In genomic region chr10:11301571-11302111, GRCh38 we compare ENCODE assay signal across 26 cellular contexts.
DNase-seq lines count a peak whose midpoint lies in the region; ATAC-seq and TF ChIP-seq lines count a peak whose summit lies in the region.
"Had no signal": no experiment of that assay in that cellular context is flagged by ENCODE, and none has a peak within 500 bp of the region (broad histone marks: within the 10 kb centered on the region; RNA-seq: fewer than 3 reads in every experiment).

No MANE protein-coding gene starts in this region.

- peaks cover 17% of the 10 kb centered on the region for H3K4me1 Mint-ChIP-seq in CD4-positive, alpha-beta T cell (ENCODE audit: low read depth)
- peaks cover 2 to 3% of the 10 kb centered on the region in 2 experiments; a peak in 3 of 4 replicates for H3K4me1 Mint-ChIP-seq in H9

- H2BK12ac ChIP-seq in H9 (ENCODE audit: insufficient read length, low read depth, low read length), result no peak overlapping the region

- no peak overlapping the region for H2BK5ac ChIP-seq in H9 (ENCODE audit: insufficient read length, low read length)

- H2BK120ac ChIP-seq in H9 (ENCODE audit: low read depth, low read length, poor library complexity, severe bottlenecking), result no peak overlapping the region

- no peaks in the 10 kb centered on the region for H3K27me3 ChIP-seq in CD4-positive, alpha-beta T cell (ENCODE audit: control insufficient read depth, insufficient read depth, low read length)
- H3K27me3 ChIP-seq in H9 (ENCODE audit: insufficient read depth, low read length), result no peaks in the 10 kb centered on the region
- H3K27me3 ChIP-seq: heart right ventricle, right atrium auricular region, transverse colon had no signal

- no peak overlapping the region for H3K18ac ChIP-seq in H9 (ENCODE audit: insufficient read length, low read depth, low read length)

- no peaks in the 10 kb centered on the region for H3K9me3 Mint-ChIP-seq in CD4-positive, alpha-beta T cell
- H3K9me3 Mint-ChIP-seq in H9, result peaks cover 3 to 4% of the 10 kb centered on the region in 2 experiments; a peak in 1 of 5 replicates

- no peak overlapping the region for H3K27ac ChIP-seq in CD4-positive, alpha-beta T cell (ENCODE audit: low read depth, low read length)
- H3K27ac ChIP-seq in coronary artery (no peak overlapping the region), H9 (ENCODE audit: insufficient read length, low read depth, low read length) (no peak overlapping the region)
- H3K27ac ChIP-seq: heart right ventricle, HL-60, right atrium auricular region, transverse colon had no signal

- H2BK15ac ChIP-seq in H9 (ENCODE audit: low read depth, low read length), result no peak overlapping the region

- H4K20me1 ChIP-seq in H9 (ENCODE audit: control insufficient read depth, insufficient read depth, insufficient read length), result no peaks in the 10 kb centered on the region

- no peaks in the 10 kb centered on the region for H3K4me1 ChIP-seq in H9 (ENCODE audit: insufficient read depth, low read length)
- H3K4me1 ChIP-seq: right atrium auricular region, transverse colon had no signal

- H3K9ac ChIP-seq in H9 (ENCODE audit: extremely low read depth, insufficient read length, low read length), result no peak overlapping the region

- H4K5ac ChIP-seq in H9 (ENCODE audit: insufficient read length, low read depth, low read length), result no peak overlapping the region

- WGBS in H9 (ENCODE audit: extremely low coverage, insufficient read length, low lambda C conversion rate), result no CpG with 5 or more reads among the region's 22 CpGs

- H3K23ac ChIP-seq in H9 (ENCODE audit: insufficient read length, low read depth, low read length), result no peak overlapping the region

- H3K79me2 ChIP-seq in H9 (ENCODE audit: insufficient read depth, low read length), result no peaks in the 10 kb centered on the region

- intact Hi-C loops in CD4-positive, alpha-beta T cell (cut with DNase I, micrococcal nuclease), result no loop called here

- H3K56ac ChIP-seq in H9 (ENCODE audit: insufficient read length, low read depth, low read length), result no peak overlapping the region

- H4K91ac ChIP-seq in H9 (ENCODE audit: insufficient read length, low read depth, low read length), result no peak overlapping the region

- no peak overlapping the region for H3K4me2 ChIP-seq in H9 (ENCODE audit: insufficient read depth, insufficient read length, low read length)

- CTCF ChIA-PET in CD4-positive, alpha-beta T cell (lab: Charles Lee), result no interaction called here

- TF ChIP-seq CTCF in CD4-positive, alpha-beta T cell (IDR thresholded peaks at IDR 0.05), result no peak
- no peak for TF ChIP-seq CTCF in coronary artery (IDR thresholded peaks at IDR 0.05)
- no peak for TF ChIP-seq CTCF in H9 (conservative IDR thresholded peaks at IDR 0.05)

- peaks cover 53% of the 10 kb centered on the region for H3K36me3 Mint-ChIP-seq in CD4-positive, alpha-beta T cell (ENCODE audit: low read depth)
- H3K36me3 Mint-ChIP-seq in H9 (ENCODE audit: insufficient read depth in 1 of 3, low read depth in 3 of 3), result peaks cover 10 to 37% (median 22%) of the 10 kb centered on the region in 3 experiments; a peak in 6 of 7 replicates

- ATAC-seq in CD4-positive, alpha-beta T cell (ENCODE audit: poor library complexity), result no peak
- ATAC-seq: activated CD4-positive, CD25-positive, alpha-beta regulatory T cell treated with anti-CD3 and anti-CD28 coated beads, Interleukin-2, amount 50 U/mL, for 24 hours; HCT116; heart right ventricle; left cardiac atrium; Panc1 had no signal

- no peak overlapping the region for H3K14ac ChIP-seq in H9 (ENCODE audit: insufficient read depth, low read length)

- no peaks in the 10 kb centered on the region for H3K23me2 ChIP-seq in H9 (ENCODE audit: insufficient read length, low read depth, low read length, poor library complexity, severe bottlenecking)

- DNase-seq in CD4-positive, alpha-beta T cell, result no peak
- DNase-seq in G401 (ENCODE audit: low spot score), result peak; percentile 34
- peak; percentile 53 for DNase-seq in coronary artery (ENCODE audit: low spot score)
- peak; percentile 48 for DNase-seq in occipital lobe (lab: John Stamatoyannopoulos, UW)
- DNase-seq in H9, result no peak
- DNase-seq in T-helper 9 cell, result no peak
- DNase-seq in NCI-H2029 treated with DMSO at 0.1 percent for 48 hours (lab: John Stamatoyannopoulos, UW), result no peak
- DNase-seq: activated T-cell treated with anti-CD3 and anti-CD28 coated beads, Interleukin-2, amount 50 U/mL, for 48 hours; CD4-positive, alpha-beta memory T cell; DMS79; effector memory CD4-positive, alpha-beta T cell; foreskin fibroblast; heart right ventricle; Karpas-422; left cardiac atrium; NCI-H2171; SHP77 treated with DMSO at 0.1 percent for 48 hours; stimulated activated CD4-positive, alpha-beta T cell treated with anti-CD3 and anti-CD28 coated beads, Interleukin-12 subunit alpha, Interleukin-12 subunit beta, amount 100 ng/mL, for 4 hours; stimulated activated CD4-positive, alpha-beta T cell treated with anti-CD3 and anti-CD28 coated beads, Interleukin-4, amount 100 ng/mL, for 4 hours; transverse colon had no signal

- peaks cover 2% of the 10 kb centered on the region for H3K9me3 ChIP-seq in CD4-positive, alpha-beta T cell (ENCODE audit: control insufficient read depth, low read length)
- H3K9me3 ChIP-seq in H9 (ENCODE audit: control insufficient read depth, low read depth, low read length), result no peaks in the 10 kb centered on the region
- H3K9me3 ChIP-seq: right atrium auricular region, transverse colon had no signal

- POLR2A ChIA-PET in CD4-positive, alpha-beta T cell (lab: Charles Lee), result no interaction called here

- no peak overlapping the region for H2AK5ac ChIP-seq in H9 (ENCODE audit: insufficient read length, low read length)

- H4K8ac ChIP-seq in H9 (replicated peaks; ENCODE audit: insufficient read length, low read depth, low read length), result no peak overlapping the region

- in situ Hi-C loops in G401 (cut with HindIII; ENCODE audit: low sequenced_read_pairs), result no loop called here

- peak overlapping the region; percentile 71 for H3K27ac Mint-ChIP-seq in CD4-positive, alpha-beta T cell
- 0 out of 7 replicates have a peak overlapping the region, but pooled peaks of 1 of the 3 experiments have one; percentile 9 for H3K27ac Mint-ChIP-seq in H9

- no peak overlapping the region for H2BK20ac ChIP-seq in H9 (ENCODE audit: low read depth, low read length, poor library complexity, severe bottlenecking)

- no peaks in the 10 kb centered on the region for H3K27me3 Mint-ChIP-seq in CD4-positive, alpha-beta T cell
- no peaks in the 10 kb centered on the region for H3K27me3 Mint-ChIP-seq in H9 (ENCODE audit: low read depth)
- H3K27me3 Mint-ChIP-seq: activated naive CD8-positive, alpha-beta T cell; CD4-positive, alpha-beta memory T cell had no signal

- H3K4ac ChIP-seq in H9 (ENCODE audit: low read depth, low read length), result no peak overlapping the region

- H3K79me1 ChIP-seq in H9 (ENCODE audit: insufficient read depth, low read depth, low read length, poor library complexity, severe bottlenecking), result no peaks in the 10 kb centered on the region

- no peak overlapping the region for H3T11ph ChIP-seq in H9 (ENCODE audit: low read length)

- H2AFZ ChIP-seq in H9 (ENCODE audit: low read length), result no peak overlapping the region

- H3K4me3 ChIP-seq in coronary artery, result no peak overlapping the region
- H3K4me3 ChIP-seq: heart right ventricle, right atrium auricular region, transverse colon had no signal

- H3K4me3 Mint-ChIP-seq in CD4-positive, alpha-beta T cell, result peak overlapping the region; percentile 54
- H3K4me3 Mint-ChIP-seq in H9, result no peak overlapping the region
- H3K4me3 Mint-ChIP-seq: activated naive CD8-positive, alpha-beta T cell had no signal

Comparison
In these comparisons a context has a peak if more than half of its experiments do, and no peak if none do; other contexts are left out.
1. DNase-seq: peak in G401 (single experiment), coronary artery (single experiment) and occipital lobe (single experiment); none in CD4-positive, alpha-beta T cell (0 of 10), H9 (single experiment), T-helper 9 cell (single experiment) and NCI-H2029 treated with DMSO at 0.1 percent for 48 hours (single experiment).